15 cellular contexts compared by ENCODE assay signal in the genomic region with DNA sequence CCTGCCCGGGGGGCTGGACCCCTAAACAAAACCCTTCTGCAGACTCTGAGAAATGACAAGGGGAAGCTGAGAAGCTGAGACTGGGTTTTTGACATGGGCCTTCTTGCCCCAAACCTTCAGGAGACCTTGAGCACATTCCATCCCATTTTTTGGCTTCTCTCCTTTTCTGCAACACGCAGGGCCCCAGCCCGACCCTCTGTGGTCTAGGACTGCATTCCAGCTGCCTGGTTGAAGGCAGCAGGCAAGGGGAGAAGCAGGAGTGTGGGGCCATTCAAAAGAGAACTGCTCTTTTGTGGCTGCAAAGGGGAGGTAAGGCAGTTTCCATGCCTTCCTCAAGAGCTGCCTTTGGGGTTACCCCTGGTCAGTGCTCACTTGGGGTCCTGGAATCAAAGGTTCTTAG.
DNase-seq lines count a peak whose midpoint lies in the region; ATAC-seq and TF ChIP-seq lines count a peak whose summit lies in the region.
"Had no signal": no experiment of that assay in that cellular context is flagged by ENCODE, and none has a peak within 500 bp of the region (broad histone marks: within the 10 kb centered on the region; RNA-seq: fewer than 3 reads in every experiment).

No MANE protein-coding gene starts in this region.

- no peaks in the 10 kb centered on the region for H4K20me1 ChIP-seq in OCI-LY1 (ENCODE audit: insufficient read depth, low read length)

- peak overlapping the region; percentile 18 for H3K27ac ChIP-seq in OCI-LY1 (ENCODE audit: low read depth, low read length, poor library complexity, severe bottlenecking)
- H3K27ac ChIP-seq: C4-2B had no signal

- H3K79me2 ChIP-seq in OCI-LY1 (ENCODE audit: insufficient read depth, low read length): no peaks in the 10 kb centered on the region

- H3K9me3 Mint-ChIP-seq in stimulated activated effector memory CD8-positive, alpha-beta T cell treated with anti-CD3 and anti-CD28 coated beads, Interleukin-12 subunit alpha, Interleukin-12 subunit beta, amount 100 ng/mL, for 72 hours: no peaks in the 10 kb centered on the region
- H3K9me3 Mint-ChIP-seq: HFFc6 had no signal

- peaks cover 26% of the 10 kb centered on the region for H3K4me1 ChIP-seq in OCI-LY1 (ENCODE audit: insufficient read depth, low read length, severe bottlenecking)
- H3K4me1 ChIP-seq: BE2C had no signal

- H3K36me3 ChIP-seq in OCI-LY1 (ENCODE audit: insufficient read depth, low read length): no peaks in the 10 kb centered on the region
- H3K36me3 ChIP-seq: BE2C had no signal

- peak overlapping the region; percentile 8; the same call in 1 of the 2 replicates for H3K4me2 ChIP-seq in OCI-LY1 (ENCODE audit: low read length)

- peak overlapping the region; percentile 80 for H3K27ac Mint-ChIP-seq in stimulated activated effector memory CD8-positive, alpha-beta T cell treated with anti-CD3 and anti-CD28 coated beads, Interleukin-12 subunit alpha, Interleukin-12 subunit beta, amount 100 ng/mL, for 72 hours
- H3K27ac Mint-ChIP-seq: CD4-positive, alpha-beta memory T cell; HFFc6 had no signal

- no peaks in the 10 kb centered on the region for H3F3A ChIP-seq in OCI-LY1 (ENCODE audit: insufficient read depth, low read length)

- H3K4me1 Mint-ChIP-seq in stimulated activated effector memory CD8-positive, alpha-beta T cell treated with anti-CD3 and anti-CD28 coated beads, Interleukin-12 subunit alpha, Interleukin-12 subunit beta, amount 100 ng/mL, for 72 hours: peaks cover 15% of the 10 kb centered on the region

- TF ChIP-seq CTCF in OCI-LY1 (IDR thresholded peaks at IDR 0.05; ENCODE audit: low read length): no peak

- peak overlapping the region; percentile 0; the same call in 1 of the 2 replicates for H3K9ac ChIP-seq in OCI-LY1 (ENCODE audit: low read length)

- H3K4me3 ChIP-seq in OCI-LY1 (ENCODE audit: low read depth, low read length, poor library complexity, severe bottlenecking): no peak overlapping the region

- H3K27me3 ChIP-seq in OCI-LY1 (ENCODE audit: insufficient read depth, low read length): no peaks in the 10 kb centered on the region
- H3K27me3 ChIP-seq: BE2C had no signal

- H2AFZ ChIP-seq in OCI-LY1 (ENCODE audit: low read length): no peak overlapping the region

- H3K4me3 Mint-ChIP-seq in stimulated activated effector memory CD8-positive, alpha-beta T cell treated with anti-CD3 and anti-CD28 coated beads, Interleukin-12 subunit alpha, Interleukin-12 subunit beta, amount 100 ng/mL, for 72 hours: no peak overlapping the region
- H3K4me3 Mint-ChIP-seq: CD4-positive, alpha-beta memory T cell; HFFc6 had no signal

- H3K9me2 ChIP-seq in OCI-LY1 (ENCODE audit: low read depth, low read length): no peaks in the 10 kb centered on the region

- peak; percentile 15 for DNase-seq in EH (ENCODE audit: low read depth)
- peak; percentile 32 for DNase-seq in hepatic stellate cell (ENCODE audit: low spot score)
- DNase-seq in stimulated activated effector memory CD8-positive, alpha-beta T cell treated with anti-CD3 and anti-CD28 coated beads, Interleukin-12 subunit alpha, Interleukin-12 subunit beta, amount 100 ng/mL, for 72 hours (ENCODE audit: low spot score in 2 of 2): no peak
- no peak for DNase-seq in stimulated activated CD4-positive, alpha-beta T cell treated with anti-CD3 and anti-CD28 coated beads, Interleukin-4, amount 100 ng/mL, for 1 hour
- DNase-seq in NCI-H345 treated with DMSO at 0.1 percent for 48 hours (lab: John Stamatoyannopoulos, UW; ENCODE audit: unreplicated experiment): no peak
- no peak for DNase-seq in NCI-H345 (lab: John Stamatoyannopoulos, UW)
- DNase-seq: ACHN; BE2C; CD4-positive, alpha-beta memory T cell; DMS79; EL; HCEC 1CT; HFFc6 had no signal

- ATAC-seq in stimulated activated effector memory CD8-positive, alpha-beta T cell treated with anti-CD3 and anti-CD28 coated beads, Interleukin-12 subunit alpha, Interleukin-12 subunit beta, amount 100 ng/mL, for 72 hours: no peak

- no peaks in the 10 kb centered on the region for H3K36me3 Mint-ChIP-seq in stimulated activated effector memory CD8-positive, alpha-beta T cell treated with anti-CD3 and anti-CD28 coated beads, Interleukin-12 subunit alpha, Interleukin-12 subunit beta, amount 100 ng/mL, for 72 hours
- H3K36me3 Mint-ChIP-seq: CD4-positive, alpha-beta memory T cell had no signal

- no peaks in the 10 kb centered on the region for H3K9me3 ChIP-seq in OCI-LY1 (ENCODE audit: low read length)
- H3K9me3 ChIP-seq: BE2C had no signal

Comparison
In these comparisons a context has a peak if more than half of its experiments do, and no peak if none do; other contexts are left out.
1. DNase-seq: peak in EH (single experiment) and hepatic stellate cell (single experiment); none in stimulated activated effector memory CD8-positive, alpha-beta T cell treated with anti-CD3 and anti-CD28 coated beads, Interleukin-12 subunit alpha, Interleukin-12 subunit beta, amount 100 ng/mL, for 72 hours (0 of 2), stimulated activated CD4-positive, alpha-beta T cell treated with anti-CD3 and anti-CD28 coated beads, Interleukin-4, amount 100 ng/mL, for 1 hour (single experiment), NCI-H345 treated with DMSO at 0.1 percent for 48 hours (single experiment) and NCI-H345 (single experiment).